In the genomic region with DNA sequence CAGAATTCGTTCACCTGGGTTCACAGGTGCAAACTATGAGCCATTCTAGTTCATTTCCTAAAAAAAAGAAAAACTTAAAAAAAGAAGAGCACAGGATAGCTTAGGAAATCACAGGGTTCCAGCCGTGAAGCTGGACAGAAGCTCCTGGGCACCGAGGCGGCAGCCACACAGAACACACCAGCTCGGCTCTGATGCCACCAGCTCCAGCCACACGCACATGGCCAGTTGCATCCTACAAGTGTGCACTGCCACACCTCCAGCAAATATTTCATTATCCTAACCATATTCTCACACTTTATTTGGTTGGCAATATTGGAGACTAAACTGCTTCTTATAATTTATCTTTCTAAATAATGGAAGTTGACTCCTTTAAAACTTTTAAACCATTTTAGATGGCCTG, we compare ENCODE assay signal across 8 cellular contexts.
"Had no signal": no experiment of that assay in that cellular context is flagged by ENCODE, and none has a peak within 500 bp of the region (broad histone marks: within the 10 kb centered on the region; RNA-seq: fewer than 3 reads in every experiment).

No MANE protein-coding gene starts in this region.

- H3K27ac ChIP-seq: HL-60 had no signal

- H3K4me3 Mint-ChIP-seq: GM23338, H9, IgD-negative memory B cell had no signal

- H3K4me3 ChIP-seq: GM23338 had no signal

- DNase-seq: H9, HCEC 1CT had no signal

- ATAC-seq: GM23338, HepG2 had no signal

- FAIRE-seq: H1, H54, HepG2 had no signal

- H3K27ac Mint-ChIP-seq: GM23338, IgD-negative memory B cell had no signal

- H3K9me3 Mint-ChIP-seq: GM23338, H9 had no signal
